Comparison of ENCODE assay signal across 22 cellular contexts in the genomic region with DNA sequence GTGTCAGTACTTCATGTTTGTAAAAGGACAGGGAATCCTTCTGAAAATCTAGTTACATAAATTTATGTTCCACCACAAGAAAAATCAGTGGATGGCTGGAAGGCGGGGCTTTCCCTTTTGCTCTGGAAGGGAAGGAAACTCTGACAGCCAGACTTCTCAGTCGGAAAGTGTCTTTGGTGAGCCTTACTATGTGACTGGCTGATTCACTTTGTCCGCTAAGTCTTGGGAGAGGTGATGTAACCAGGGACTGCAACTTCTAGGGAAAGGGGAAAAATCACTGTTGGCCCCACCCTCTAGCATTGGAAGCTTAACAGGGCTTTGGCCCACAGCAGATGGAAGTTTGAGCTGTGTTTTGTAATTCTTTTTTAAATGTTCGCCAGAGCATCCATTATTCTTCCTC.
DNase-seq lines count a peak whose midpoint lies in the region; ATAC-seq and TF ChIP-seq lines count a peak whose summit lies in the region.
"Had no signal": no experiment of that assay in that cellular context is flagged by ENCODE, and none has a peak within 500 bp of the region (broad histone marks: within the 10 kb centered on the region; RNA-seq: fewer than 3 reads in every experiment).

No MANE protein-coding gene starts in this region.

- no peak overlapping the region for H3K4me3 Mint-ChIP-seq in osteocyte (ENCODE audit: unreplicated experiment)
- H3K4me3 Mint-ChIP-seq: activated CD8-positive, alpha-beta T cell treated with anti-CD3 and anti-CD28 coated beads for 36 hours; mesothelial cell of epicardium; natural killer cell had no signal

- H3K27ac ChIP-seq in coronary artery (peak overlapping the region; percentile 15 to 67), thoracic aorta (peak overlapping the region; percentile 46 to 66), MM.1S (ENCODE audit: low read length) (no peak overlapping the region)

- DNase-seq in coronary artery (ENCODE audit: low spot score) (no peak), left cardiac atrium (peak; percentile 59), mucosa of descending colon (peak in 1 of 3 donors; percentile 18), thoracic aorta (ENCODE audit: low spot score) (no peak), MM.1S (no peak), osteocyte (ENCODE audit: extremely low spot score, unreplicated experiment) (no peak)
- DNase-seq: activated CD8-positive, alpha-beta T cell treated with anti-CD3 and anti-CD28 coated beads for 36 hours; activated effector memory CD4-positive, alpha-beta T cell treated with anti-CD3 and anti-CD28 coated beads, Interleukin-2, amount 50 U/mL, for 16 hours; COR-L47; H7; head of caudate nucleus; natural killer cell; NCI-H1092 treated with DMSO at 0.1 percent for 48 hours; NCI-H187; NCI-H2171; NCI-H510A treated with DMSO at 0.1 percent for 48 hours; PC-3; stimulated activated CD4-positive, alpha-beta T cell treated with anti-CD3 and anti-CD28 coated beads, Interleukin-12 subunit alpha, Interleukin-12 subunit beta, amount 100 ng/mL, for 4 hours; stimulated activated CD4-positive, alpha-beta T cell treated with anti-CD3 and anti-CD28 coated beads, Interleukin-4, amount 100 ng/mL, for 1 hour had no signal

- no peak overlapping the region for H3K4me2 ChIP-seq in MM.1S (ENCODE audit: low read depth, low read length)

- H2AFZ ChIP-seq in MM.1S (ENCODE audit: low read length), result no peak overlapping the region

- H3K9ac ChIP-seq in MM.1S (ENCODE audit: low read length), result no peak overlapping the region

- H3K36me3 Mint-ChIP-seq in osteocyte (ENCODE audit: unreplicated experiment), result no peaks in the 10 kb centered on the region
- H3K36me3 Mint-ChIP-seq: natural killer cell had no signal

- H3K36me3 ChIP-seq in mucosa of descending colon (ENCODE audit: low read depth) (no peaks in the 10 kb centered on the region), thoracic aorta (no peaks in the 10 kb centered on the region), MM.1S (replicated peaks; ENCODE audit: insufficient read depth, low read length) (no peaks in the 10 kb centered on the region)

- H3K9me3 ChIP-seq in mucosa of descending colon (peaks cover 3% of the 10 kb centered on the region), thoracic aorta (no peaks in the 10 kb centered on the region), MM.1S (replicated peaks; ENCODE audit: insufficient read depth, low read length) (no peaks in the 10 kb centered on the region)

- no peaks in the 10 kb centered on the region for H3K27me3 ChIP-seq in thoracic aorta (replicated peaks; ENCODE audit: insufficient read depth)
- no peaks in the 10 kb centered on the region for H3K27me3 ChIP-seq in MM.1S (replicated peaks; ENCODE audit: insufficient read depth, low read length)

- H3F3A ChIP-seq in MM.1S (ENCODE audit: insufficient read depth, low read length), result no peaks in the 10 kb centered on the region

- H3K4me1 Mint-ChIP-seq in osteocyte (ENCODE audit: unreplicated experiment), result peaks cover 2% of the 10 kb centered on the region
- H3K4me1 Mint-ChIP-seq: natural killer cell had no signal

- H3K4me1 ChIP-seq in mucosa of descending colon (ENCODE audit: low read depth) (no peaks in the 10 kb centered on the region), thoracic aorta (ENCODE audit: control insufficient read depth in 1 of 2, low read depth in 2 of 2) (peaks cover 0 to 59% of the 10 kb centered on the region in 2 donors), MM.1S (ENCODE audit: low read length) (no peaks in the 10 kb centered on the region)

- TF ChIP-seq CTCF in coronary artery (IDR thresholded peaks at IDR 0.05) (no peak), mucosa of descending colon (IDR thresholded peaks at IDR 0.05) (no peak), thoracic aorta (IDR thresholded peaks at IDR 0.05) (no peak), MM.1S (IDR thresholded peaks at IDR 0.05; ENCODE audit: low read length) (no peak), osteocyte (IDR thresholded peaks at IDR 0.05) (no peak)

- H3K27me3 Mint-ChIP-seq in osteocyte (ENCODE audit: unreplicated experiment), result no peaks in the 10 kb centered on the region
- H3K27me3 Mint-ChIP-seq: activated CD8-positive, alpha-beta T cell treated with anti-CD3 and anti-CD28 coated beads for 36 hours had no signal

- ATAC-seq in left cardiac atrium (peak; percentile 80 to 90), mucosa of descending colon (peak; percentile 52), thoracic aorta (ENCODE audit: insufficient number of reproducible peaks, low FRiP score, low read depth) (peak; percentile 85), HG03354 (IDR thresholded peaks at IDR 0.05; ENCODE audit: poor library complexity, severe bottlenecking, unreplicated experiment) (no peak), GM21723 (IDR thresholded peaks at IDR 0.05; ENCODE audit: unreplicated experiment) (no peak)
- ATAC-seq: activated CD8-positive, alpha-beta T cell treated with anti-CD3 and anti-CD28 coated beads for 36 hours; natural killer cell; PC-3 had no signal

- no peaks in the 10 kb centered on the region for H3K79me2 ChIP-seq in MM.1S (ENCODE audit: low read length)

- no peak overlapping the region for H3K27ac Mint-ChIP-seq in osteocyte (ENCODE audit: unreplicated experiment)
- H3K27ac Mint-ChIP-seq: activated CD8-positive, alpha-beta T cell treated with anti-CD3 and anti-CD28 coated beads for 36 hours; mesothelial cell of epicardium; natural killer cell had no signal

- H3K9me2 ChIP-seq in MM.1S (replicated peaks; ENCODE audit: insufficient read depth, low read length), result no peaks in the 10 kb centered on the region

- no peaks in the 10 kb centered on the region for H4K20me1 ChIP-seq in MM.1S (ENCODE audit: insufficient read depth, low read length)

- peaks cover 9% of the 10 kb centered on the region for H3K9me3 Mint-ChIP-seq in osteocyte (ENCODE audit: unreplicated experiment)
- H3K9me3 Mint-ChIP-seq: activated CD8-positive, alpha-beta T cell treated with anti-CD3 and anti-CD28 coated beads for 36 hours had no signal

- intact Hi-C loops in left cardiac atrium (cut with DNase I) (no loop called here), mucosa of descending colon (cut with DNase I, micrococcal nuclease) (no loop called here)

- H3K4me3 ChIP-seq in coronary artery, result no peak overlapping the region
- H3K4me3 ChIP-seq in mucosa of descending colon, result no peak overlapping the region
- H3K4me3 ChIP-seq in thoracic aorta, result no peak overlapping the region
- no peak overlapping the region for H3K4me3 ChIP-seq in MM.1S (ENCODE audit: low read length)

Comparison
In these comparisons a context has a peak if more than half of its experiments do, and no peak if none do; other contexts are left out.
1. ATAC-seq: peak in left cardiac atrium (2 of 2), mucosa of descending colon (single experiment) and thoracic aorta (single experiment); none in HG03354 (single experiment) and GM21723 (single experiment).